In the genomic region with DNA sequence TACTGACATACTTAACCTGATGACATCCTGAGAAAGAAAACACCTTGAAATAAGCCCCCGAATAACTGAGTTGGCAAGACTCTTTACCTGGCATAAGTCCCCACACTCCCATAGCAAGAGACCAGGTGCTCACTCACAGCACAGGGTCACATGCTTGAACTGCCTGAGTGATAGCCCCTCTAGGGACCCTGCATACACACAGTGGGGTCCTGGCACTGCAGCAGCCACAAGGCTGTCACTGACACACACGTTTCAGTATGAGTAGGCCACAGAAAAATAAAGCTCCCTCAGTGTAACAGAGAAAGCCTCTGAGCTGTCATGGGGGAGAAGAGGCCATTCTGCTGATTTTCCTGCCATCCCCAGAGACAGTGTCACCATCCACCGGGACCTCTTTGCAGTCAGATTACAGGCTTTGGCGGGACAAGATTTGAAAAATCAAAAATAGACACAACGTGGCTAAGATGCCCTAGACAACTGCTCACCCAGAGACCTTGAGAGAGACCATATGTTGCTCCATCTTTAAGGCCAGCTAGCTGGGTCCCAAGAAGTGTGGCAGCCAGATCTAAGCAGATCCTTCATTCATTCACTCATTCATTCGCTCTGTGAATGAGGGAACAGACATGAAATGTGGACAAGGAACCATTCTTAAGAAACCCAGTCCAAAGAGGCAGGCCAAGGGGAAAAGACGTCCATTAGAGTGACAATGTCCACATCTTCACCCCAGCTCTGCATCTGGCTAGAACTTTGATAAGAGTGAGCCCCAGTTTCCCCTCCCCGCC, we compare ENCODE assay signal across 1 cellular context.
TF ChIP-seq lines count a peak whose summit lies in the region.

No MANE protein-coding gene starts in this region.

TF ChIP-seq in K562, 482 proteins besides CTCF, POLR2A, EP300 and RAD21 (continues in another document):
- no peak for TF ChIP-seq MEF2A (IDR thresholded peaks at IDR 0.05; ENCODE audit: control insufficient read depth, low read depth, low read length)
- TF ChIP-seq SMARCC2 (IDR thresholded peaks at IDR 0.05; ENCODE audit: low read depth): no peak
- no peak for TF ChIP-seq JUN (IDR thresholded peaks at IDR 0.05; ENCODE audit: borderline replicate concordance, low read depth, low read length)
- TF ChIP-seq JUN (CRISPR knock-in tag; IDR thresholded peaks at IDR 0.05; ENCODE audit: borderline replicate concordance): no peak
- no peak for TF ChIP-seq ZNF232 (CRISPR knock-in tag; IDR thresholded peaks at IDR 0.05)
- no peak for TF ChIP-seq DACH1 (IDR thresholded peaks at IDR 0.05; ENCODE audit: partially characterized antibody)
- TF ChIP-seq ZNF695 (CRISPR knock-in tag; IDR thresholded peaks at IDR 0.05): no peak
- TF ChIP-seq HDAC1 (IDR thresholded peaks at IDR 0.05): 0 out of 4 replicates have a peak, but pooled peaks of 1 of the 2 experiments have one; percentile 18
- no peak for TF ChIP-seq CREM (IDR thresholded peaks at IDR 0.05; ENCODE audit: low read depth)
- TF ChIP-seq, protein P1, sequence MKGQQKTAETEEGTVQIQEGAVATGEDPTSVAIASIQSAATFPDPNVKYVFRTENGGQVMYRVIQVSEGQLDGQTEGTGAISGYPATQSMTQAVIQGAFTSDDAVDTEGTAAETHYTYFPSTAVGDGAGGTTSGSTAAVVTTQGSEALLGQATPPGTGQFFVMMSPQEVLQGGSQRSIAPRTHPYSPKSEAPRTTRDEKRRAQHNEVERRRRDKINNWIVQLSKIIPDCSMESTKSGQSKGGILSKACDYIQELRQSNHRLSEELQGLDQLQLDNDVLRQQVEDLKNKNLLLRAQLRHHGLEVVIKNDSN (CRISPR knock-in tag; IDR thresholded peaks at IDR 0.05): peak; percentile 21; the same call in 1 of the 2 replicates
- 0 out of 2 replicates have a peak, but pooled peaks have one; percentile 9 for TF ChIP-seq ZNF143 (CRISPR knock-in tag; IDR thresholded peaks at IDR 0.05)
- no peak for TF ChIP-seq SAP30 (IDR thresholded peaks at IDR 0.05; ENCODE audit: borderline replicate concordance, insufficient read depth, low read depth, low read length, poor library complexity, severe bottlenecking)
- peak; percentile 95 for TF ChIP-seq ZNF24 (IDR thresholded peaks at IDR 0.05)
- TF ChIP-seq CBX5 (IDR thresholded peaks at IDR 0.05; ENCODE audit: borderline replicate concordance, low read depth): no peak
- TF ChIP-seq, protein P2, sequence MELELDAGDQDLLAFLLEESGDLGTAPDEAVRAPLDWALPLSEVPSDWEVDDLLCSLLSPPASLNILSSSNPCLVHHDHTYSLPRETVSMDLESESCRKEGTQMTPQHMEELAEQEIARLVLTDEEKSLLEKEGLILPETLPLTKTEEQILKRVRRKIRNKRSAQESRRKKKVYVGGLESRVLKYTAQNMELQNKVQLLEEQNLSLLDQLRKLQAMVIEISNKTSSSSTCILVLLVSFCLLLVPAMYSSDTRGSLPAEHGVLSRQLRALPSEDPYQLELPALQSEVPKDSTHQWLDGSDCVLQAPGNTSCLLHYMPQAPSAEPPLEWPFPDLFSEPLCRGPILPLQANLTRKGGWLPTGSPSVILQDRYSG (tag; conservative IDR thresholded peaks at IDR 0.05; ENCODE audit: low read depth): no peak
- no peak for TF ChIP-seq TSC22D4 (tag; IDR thresholded peaks at IDR 0.05)
- no peak for TF ChIP-seq ZNF57 (CRISPR knock-in tag; IDR thresholded peaks at IDR 0.05)
- TF ChIP-seq CEBPG (CRISPR knock-in tag; IDR thresholded peaks at IDR 0.05): peak; percentile 60; the same call in 1 of the 2 replicates
- no peak for TF ChIP-seq CEBPG (tag; conservative IDR thresholded peaks at IDR 0.05 in 1 of 2, IDR thresholded peaks at IDR 0.05 in 1 of 2)
- no peak for TF ChIP-seq HDAC2 (IDR thresholded peaks at IDR 0.05)
- 0 out of 4 replicates have a peak, but pooled peaks of 1 of the 2 experiments have one; percentile 2 for TF ChIP-seq KDM1A (IDR thresholded peaks at IDR 0.05)
- TF ChIP-seq, protein P3, sequence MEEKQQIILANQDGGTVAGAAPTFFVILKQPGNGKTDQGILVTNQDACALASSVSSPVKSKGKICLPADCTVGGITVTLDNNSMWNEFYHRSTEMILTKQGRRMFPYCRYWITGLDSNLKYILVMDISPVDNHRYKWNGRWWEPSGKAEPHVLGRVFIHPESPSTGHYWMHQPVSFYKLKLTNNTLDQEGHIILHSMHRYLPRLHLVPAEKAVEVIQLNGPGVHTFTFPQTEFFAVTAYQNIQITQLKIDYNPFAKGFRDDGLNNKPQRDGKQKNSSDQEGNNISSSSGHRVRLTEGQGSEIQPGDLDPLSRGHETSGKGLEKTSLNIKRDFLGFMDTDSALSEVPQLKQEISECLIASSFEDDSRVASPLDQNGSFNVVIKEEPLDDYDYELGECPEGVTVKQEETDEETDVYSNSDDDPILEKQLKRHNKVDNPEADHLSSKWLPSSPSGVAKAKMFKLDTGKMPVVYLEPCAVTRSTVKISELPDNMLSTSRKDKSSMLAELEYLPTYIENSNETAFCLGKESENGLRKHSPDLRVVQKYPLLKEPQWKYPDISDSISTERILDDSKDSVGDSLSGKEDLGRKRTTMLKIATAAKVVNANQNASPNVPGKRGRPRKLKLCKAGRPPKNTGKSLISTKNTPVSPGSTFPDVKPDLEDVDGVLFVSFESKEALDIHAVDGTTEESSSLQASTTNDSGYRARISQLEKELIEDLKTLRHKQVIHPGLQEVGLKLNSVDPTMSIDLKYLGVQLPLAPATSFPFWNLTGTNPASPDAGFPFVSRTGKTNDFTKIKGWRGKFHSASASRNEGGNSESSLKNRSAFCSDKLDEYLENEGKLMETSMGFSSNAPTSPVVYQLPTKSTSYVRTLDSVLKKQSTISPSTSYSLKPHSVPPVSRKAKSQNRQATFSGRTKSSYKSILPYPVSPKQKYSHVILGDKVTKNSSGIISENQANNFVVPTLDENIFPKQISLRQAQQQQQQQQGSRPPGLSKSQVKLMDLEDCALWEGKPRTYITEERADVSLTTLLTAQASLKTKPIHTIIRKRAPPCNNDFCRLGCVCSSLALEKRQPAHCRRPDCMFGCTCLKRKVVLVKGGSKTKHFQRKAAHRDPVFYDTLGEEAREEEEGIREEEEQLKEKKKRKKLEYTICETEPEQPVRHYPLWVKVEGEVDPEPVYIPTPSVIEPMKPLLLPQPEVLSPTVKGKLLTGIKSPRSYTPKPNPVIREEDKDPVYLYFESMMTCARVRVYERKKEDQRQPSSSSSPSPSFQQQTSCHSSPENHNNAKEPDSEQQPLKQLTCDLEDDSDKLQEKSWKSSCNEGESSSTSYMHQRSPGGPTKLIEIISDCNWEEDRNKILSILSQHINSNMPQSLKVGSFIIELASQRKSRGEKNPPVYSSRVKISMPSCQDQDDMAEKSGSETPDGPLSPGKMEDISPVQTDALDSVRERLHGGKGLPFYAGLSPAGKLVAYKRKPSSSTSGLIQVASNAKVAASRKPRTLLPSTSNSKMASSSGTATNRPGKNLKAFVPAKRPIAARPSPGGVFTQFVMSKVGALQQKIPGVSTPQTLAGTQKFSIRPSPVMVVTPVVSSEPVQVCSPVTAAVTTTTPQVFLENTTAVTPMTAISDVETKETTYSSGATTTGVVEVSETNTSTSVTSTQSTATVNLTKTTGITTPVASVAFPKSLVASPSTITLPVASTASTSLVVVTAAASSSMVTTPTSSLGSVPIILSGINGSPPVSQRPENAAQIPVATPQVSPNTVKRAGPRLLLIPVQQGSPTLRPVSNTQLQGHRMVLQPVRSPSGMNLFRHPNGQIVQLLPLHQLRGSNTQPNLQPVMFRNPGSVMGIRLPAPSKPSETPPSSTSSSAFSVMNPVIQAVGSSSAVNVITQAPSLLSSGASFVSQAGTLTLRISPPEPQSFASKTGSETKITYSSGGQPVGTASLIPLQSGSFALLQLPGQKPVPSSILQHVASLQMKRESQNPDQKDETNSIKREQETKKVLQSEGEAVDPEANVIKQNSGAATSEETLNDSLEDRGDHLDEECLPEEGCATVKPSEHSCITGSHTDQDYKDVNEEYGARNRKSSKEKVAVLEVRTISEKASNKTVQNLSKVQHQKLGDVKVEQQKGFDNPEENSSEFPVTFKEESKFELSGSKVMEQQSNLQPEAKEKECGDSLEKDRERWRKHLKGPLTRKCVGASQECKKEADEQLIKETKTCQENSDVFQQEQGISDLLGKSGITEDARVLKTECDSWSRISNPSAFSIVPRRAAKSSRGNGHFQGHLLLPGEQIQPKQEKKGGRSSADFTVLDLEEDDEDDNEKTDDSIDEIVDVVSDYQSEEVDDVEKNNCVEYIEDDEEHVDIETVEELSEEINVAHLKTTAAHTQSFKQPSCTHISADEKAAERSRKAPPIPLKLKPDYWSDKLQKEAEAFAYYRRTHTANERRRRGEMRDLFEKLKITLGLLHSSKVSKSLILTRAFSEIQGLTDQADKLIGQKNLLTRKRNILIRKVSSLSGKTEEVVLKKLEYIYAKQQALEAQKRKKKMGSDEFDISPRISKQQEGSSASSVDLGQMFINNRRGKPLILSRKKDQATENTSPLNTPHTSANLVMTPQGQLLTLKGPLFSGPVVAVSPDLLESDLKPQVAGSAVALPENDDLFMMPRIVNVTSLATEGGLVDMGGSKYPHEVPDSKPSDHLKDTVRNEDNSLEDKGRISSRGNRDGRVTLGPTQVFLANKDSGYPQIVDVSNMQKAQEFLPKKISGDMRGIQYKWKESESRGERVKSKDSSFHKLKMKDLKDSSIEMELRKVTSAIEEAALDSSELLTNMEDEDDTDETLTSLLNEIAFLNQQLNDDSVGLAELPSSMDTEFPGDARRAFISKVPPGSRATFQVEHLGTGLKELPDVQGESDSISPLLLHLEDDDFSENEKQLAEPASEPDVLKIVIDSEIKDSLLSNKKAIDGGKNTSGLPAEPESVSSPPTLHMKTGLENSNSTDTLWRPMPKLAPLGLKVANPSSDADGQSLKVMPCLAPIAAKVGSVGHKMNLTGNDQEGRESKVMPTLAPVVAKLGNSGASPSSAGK (IDR thresholded peaks at IDR 0.05): 0 out of 2 replicates have a peak, but pooled peaks have one; percentile 3
- no peak for TF ChIP-seq SMC3 (conservative IDR thresholded peaks at IDR 0.05; ENCODE audit: insufficient read depth, low read depth, low read length)
- TF ChIP-seq, protein P4, sequence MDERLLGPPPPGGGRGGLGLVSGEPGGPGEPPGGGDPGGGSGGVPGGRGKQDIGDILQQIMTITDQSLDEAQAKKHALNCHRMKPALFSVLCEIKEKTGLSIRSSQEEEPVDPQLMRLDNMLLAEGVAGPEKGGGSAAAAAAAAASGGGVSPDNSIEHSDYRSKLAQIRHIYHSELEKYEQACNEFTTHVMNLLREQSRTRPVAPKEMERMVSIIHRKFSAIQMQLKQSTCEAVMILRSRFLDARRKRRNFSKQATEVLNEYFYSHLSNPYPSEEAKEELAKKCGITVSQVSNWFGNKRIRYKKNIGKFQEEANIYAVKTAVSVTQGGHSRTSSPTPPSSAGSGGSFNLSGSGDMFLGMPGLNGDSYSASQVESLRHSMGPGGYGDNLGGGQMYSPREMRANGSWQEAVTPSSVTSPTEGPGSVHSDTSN (CRISPR knock-in tag; IDR thresholded peaks at IDR 0.05; ENCODE audit: low read depth): no peak
- TF ChIP-seq, protein P4 (tag; conservative IDR thresholded peaks at IDR 0.05; ENCODE audit: low read depth): no peak
- TF ChIP-seq, protein P5, sequence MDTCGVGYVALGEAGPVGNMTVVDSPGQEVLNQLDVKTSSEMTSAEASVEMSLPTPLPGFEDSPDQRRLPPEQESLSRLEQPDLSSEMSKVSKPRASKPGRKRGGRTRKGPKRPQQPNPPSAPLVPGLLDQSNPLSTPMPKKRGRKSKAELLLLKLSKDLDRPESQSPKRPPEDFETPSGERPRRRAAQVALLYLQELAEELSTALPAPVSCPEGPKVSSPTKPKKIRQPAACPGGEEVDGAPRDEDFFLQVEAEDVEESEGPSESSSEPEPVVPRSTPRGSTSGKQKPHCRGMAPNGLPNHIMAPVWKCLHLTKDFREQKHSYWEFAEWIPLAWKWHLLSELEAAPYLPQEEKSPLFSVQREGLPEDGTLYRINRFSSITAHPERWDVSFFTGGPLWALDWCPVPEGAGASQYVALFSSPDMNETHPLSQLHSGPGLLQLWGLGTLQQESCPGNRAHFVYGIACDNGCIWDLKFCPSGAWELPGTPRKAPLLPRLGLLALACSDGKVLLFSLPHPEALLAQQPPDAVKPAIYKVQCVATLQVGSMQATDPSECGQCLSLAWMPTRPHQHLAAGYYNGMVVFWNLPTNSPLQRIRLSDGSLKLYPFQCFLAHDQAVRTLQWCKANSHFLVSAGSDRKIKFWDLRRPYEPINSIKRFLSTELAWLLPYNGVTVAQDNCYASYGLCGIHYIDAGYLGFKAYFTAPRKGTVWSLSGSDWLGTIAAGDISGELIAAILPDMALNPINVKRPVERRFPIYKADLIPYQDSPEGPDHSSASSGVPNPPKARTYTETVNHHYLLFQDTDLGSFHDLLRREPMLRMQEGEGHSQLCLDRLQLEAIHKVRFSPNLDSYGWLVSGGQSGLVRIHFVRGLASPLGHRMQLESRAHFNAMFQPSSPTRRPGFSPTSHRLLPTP (IDR thresholded peaks at IDR 0.05; ENCODE audit: borderline replicate concordance, extremely low read depth, insufficient read length): no peak
- TF ChIP-seq HLTF (IDR thresholded peaks at IDR 0.05): no peak
- peak; percentile 7 for TF ChIP-seq TBP (optimal IDR thresholded peaks at IDR 0.05; ENCODE audit: low read depth, low read length)
- TF ChIP-seq, protein P6, sequence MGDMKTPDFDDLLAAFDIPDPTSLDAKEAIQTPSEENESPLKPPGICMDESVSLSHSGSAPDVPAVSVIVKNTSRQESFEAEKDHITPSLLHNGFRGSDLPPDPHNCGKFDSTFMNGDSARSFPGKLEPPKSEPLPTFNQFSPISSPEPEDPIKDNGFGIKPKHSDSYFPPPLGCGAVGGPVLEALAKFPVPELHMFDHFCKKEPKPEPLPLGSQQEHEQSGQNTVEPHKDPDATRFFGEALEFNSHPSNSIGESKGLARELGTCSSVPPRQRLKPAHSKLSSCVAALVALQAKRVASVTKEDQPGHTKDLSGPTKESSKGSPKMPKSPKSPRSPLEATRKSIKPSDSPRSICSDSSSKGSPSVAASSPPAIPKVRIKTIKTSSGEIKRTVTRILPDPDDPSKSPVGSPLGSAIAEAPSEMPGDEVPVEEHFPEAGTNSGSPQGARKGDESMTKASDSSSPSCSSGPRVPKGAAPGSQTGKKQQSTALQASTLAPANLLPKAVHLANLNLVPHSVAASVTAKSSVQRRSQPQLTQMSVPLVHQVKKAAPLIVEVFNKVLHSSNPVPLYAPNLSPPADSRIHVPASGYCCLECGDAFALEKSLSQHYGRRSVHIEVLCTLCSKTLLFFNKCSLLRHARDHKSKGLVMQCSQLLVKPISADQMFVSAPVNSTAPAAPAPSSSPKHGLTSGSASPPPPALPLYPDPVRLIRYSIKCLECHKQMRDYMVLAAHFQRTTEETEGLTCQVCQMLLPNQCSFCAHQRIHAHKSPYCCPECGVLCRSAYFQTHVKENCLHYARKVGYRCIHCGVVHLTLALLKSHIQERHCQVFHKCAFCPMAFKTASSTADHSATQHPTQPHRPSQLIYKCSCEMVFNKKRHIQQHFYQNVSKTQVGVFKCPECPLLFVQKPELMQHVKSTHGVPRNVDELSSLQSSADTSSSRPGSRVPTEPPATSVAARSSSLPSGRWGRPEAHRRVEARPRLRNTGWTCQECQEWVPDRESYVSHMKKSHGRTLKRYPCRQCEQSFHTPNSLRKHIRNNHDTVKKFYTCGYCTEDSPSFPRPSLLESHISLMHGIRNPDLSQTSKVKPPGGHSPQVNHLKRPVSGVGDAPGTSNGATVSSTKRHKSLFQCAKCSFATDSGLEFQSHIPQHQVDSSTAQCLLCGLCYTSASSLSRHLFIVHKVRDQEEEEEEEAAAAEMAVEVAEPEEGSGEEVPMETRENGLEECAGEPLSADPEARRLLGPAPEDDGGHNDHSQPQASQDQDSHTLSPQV (IDR thresholded peaks at IDR 0.05): 0 out of 2 replicates have a peak, but pooled peaks have one; percentile 5
- 0 out of 2 replicates have a peak, but pooled peaks have one; percentile 16 for TF ChIP-seq CTBP1 (IDR thresholded peaks at IDR 0.05; ENCODE audit: borderline replicate concordance)
